1 cellular context compared by ENCODE assay signal in the genomic region with DNA sequence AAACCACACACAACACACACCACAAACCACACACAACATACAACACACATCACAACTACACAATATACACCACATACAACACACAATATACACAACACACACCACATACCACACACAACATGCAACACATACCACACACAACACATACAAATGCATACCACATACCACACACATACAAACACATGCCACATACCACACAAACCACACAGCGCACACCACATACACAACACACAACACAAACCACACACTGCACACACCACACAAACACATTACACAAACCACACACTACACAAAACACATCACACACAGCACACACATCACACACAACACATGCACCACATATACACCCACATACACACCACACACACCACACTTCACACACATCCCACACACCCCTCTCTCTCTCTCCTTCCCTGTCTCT.
TF ChIP-seq lines count a peak whose summit lies in the region.

No MANE protein-coding gene starts in this region.

TF ChIP-seq in GM12878, 131 proteins besides CTCF, POLR2A, EP300 and RAD21:
- peak; percentile 28 for TF ChIP-seq MYC (IDR thresholded peaks at IDR 0.05; ENCODE audit: insufficient read depth, insufficient read length, insufficient replicate concordance, low read length, severe bottlenecking)
- TF ChIP-seq RCOR1 (conservative IDR thresholded peaks at IDR 0.05; ENCODE audit: low read depth, low read length): no peak
